Comparison of ENCODE assay signal across 1 cellular context in genomic region chr5:98170994-98171393, GRCh38.
TF ChIP-seq lines count a peak whose summit lies in the region.

No MANE protein-coding gene starts in this region.

TF ChIP-seq in GM23338, 12 proteins besides CTCF, POLR2A, EP300 and RAD21 (continued from another document):
- TF ChIP-seq, protein P1, sequence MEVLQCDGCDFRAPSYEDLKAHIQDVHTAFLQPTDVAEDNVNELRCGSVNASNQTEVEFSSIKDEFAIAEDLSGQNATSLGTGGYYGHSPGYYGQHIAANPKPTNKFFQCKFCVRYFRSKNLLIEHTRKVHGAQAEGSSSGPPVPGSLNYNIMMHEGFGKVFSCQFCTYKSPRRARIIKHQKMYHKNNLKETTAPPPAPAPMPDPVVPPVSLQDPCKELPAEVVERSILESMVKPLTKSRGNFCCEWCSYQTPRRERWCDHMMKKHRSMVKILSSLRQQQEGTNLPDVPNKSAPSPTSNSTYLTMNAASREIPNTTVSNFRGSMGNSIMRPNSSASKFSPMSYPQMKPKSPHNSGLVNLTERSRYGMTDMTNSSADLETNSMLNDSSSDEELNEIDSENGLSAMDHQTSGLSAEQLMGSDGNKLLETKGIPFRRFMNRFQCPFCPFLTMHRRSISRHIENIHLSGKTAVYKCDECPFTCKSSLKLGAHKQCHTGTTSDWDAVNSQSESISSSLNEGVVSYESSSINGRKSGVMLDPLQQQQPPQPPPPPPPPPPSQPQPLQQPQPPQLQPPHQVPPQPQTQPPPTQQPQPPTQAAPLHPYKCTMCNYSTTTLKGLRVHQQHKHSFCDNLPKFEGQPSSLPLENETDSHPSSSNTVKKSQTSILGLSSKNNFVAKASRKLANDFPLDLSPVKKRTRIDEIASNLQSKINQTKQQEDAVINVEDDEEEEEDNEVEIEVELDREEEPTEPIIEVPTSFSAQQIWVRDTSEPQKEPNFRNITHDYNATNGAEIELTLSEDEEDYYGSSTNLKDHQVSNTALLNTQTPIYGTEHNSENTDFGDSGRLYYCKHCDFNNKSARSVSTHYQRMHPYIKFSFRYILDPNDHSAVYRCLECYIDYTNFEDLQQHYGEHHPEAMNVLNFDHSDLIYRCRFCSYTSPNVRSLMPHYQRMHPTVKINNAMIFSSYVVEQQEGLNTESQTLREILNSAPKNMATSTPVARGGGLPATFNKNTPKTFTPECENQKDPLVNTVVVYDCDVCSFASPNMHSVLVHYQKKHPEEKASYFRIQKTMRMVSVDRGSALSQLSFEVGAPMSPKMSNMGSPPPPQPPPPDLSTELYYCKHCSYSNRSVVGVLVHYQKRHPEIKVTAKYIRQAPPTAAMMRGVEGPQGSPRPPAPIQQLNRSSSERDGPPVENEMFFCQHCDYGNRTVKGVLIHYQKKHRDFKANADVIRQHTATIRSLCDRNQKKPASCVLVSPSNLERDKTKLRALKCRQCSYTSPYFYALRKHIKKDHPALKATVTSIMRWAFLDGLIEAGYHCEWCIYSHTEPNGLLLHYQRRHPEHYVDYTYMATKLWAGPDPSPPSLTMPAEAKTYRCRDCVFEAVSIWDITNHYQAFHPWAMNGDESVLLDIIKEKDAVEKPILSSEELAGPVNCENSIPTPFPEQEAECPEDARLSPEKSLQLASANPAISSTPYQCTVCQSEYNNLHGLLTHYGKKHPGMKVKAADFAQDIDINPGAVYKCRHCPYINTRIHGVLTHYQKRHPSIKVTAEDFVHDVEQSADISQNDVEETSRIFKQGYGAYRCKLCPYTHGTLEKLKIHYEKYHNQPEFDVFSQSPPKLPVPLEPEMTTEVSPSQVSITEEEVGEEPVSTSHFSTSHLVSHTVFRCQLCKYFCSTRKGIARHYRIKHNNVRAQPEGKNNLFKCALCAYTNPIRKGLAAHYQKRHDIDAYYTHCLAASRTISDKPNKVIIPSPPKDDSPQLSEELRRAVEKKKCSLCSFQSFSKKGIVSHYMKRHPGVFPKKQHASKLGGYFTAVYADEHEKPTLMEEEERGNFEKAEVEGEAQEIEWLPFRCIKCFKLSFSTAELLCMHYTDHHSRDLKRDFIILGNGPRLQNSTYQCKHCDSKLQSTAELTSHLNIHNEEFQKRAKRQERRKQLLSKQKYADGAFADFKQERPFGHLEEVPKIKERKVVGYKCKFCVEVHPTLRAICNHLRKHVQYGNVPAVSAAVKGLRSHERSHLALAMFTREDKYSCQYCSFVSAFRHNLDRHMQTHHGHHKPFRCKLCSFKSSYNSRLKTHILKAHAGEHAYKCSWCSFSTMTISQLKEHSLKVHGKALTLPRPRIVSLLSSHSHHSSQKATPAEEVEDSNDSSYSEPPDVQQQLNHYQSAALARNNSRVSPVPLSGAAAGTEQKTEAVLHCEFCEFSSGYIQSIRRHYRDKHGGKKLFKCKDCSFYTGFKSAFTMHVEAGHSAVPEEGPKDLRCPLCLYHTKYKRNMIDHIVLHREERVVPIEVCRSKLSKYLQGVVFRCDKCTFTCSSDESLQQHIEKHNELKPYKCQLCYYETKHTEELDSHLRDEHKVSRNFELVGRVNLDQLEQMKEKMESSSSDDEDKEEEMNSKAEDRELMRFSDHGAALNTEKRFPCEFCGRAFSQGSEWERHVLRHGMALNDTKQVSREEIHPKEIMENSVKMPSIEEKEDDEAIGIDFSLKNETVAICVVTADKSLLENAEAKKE (CRISPR knock-in tag; IDR thresholded peaks at IDR 0.05) = no peak
- TF ChIP-seq NANOG (IDR thresholded peaks at IDR 0.05; ENCODE audit: borderline replicate concordance) (no peak), JUNB (IDR thresholded peaks at IDR 0.05; ENCODE audit: unreplicated experiment) (no peak), CREB1 (CRISPR knock-in tag; IDR thresholded peaks at IDR 0.05; ENCODE audit: low read depth) (no peak), REST (IDR thresholded peaks at IDR 0.05; ENCODE audit: unreplicated experiment) (no peak), EZH2 (IDR thresholded peaks at IDR 0.05; ENCODE audit: low read depth, unreplicated experiment) (no peak), ZNF331 (CRISPR knock-in tag; IDR thresholded peaks at IDR 0.05; ENCODE audit: low read depth) (no peak), EZH2phosphoT487 (IDR thresholded peaks at IDR 0.05; ENCODE audit: unreplicated experiment) (no peak), ZNF114 (CRISPR knock-in tag; IDR thresholded peaks at IDR 0.05) (no peak), POLR2AphosphoS5 (IDR thresholded peaks at IDR 0.05; ENCODE audit: low read depth) (no peak)
- TF ChIP-seq, protein P2, sequence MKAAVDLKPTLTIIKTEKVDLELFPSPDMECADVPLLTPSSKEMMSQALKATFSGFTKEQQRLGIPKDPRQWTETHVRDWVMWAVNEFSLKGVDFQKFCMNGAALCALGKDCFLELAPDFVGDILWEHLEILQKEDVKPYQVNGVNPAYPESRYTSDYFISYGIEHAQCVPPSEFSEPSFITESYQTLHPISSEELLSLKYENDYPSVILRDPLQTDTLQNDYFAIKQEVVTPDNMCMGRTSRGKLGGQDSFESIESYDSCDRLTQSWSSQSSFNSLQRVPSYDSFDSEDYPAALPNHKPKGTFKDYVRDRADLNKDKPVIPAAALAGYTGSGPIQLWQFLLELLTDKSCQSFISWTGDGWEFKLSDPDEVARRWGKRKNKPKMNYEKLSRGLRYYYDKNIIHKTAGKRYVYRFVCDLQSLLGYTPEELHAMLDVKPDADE (IDR thresholded peaks at IDR 0.05) = no peak
